ENCODE assay signal across 16 cellular contexts in genomic region chr22:29827091-29827490, GRCh38. TPM values are rescaled to one million over a fixed set of nuclear protein-coding genes. Genes with fewer than 3 reads are reported as not detected.
A peak's percentile ranks its signal among the peaks of the same experiment; 100 is the strongest.
DNase-seq lines count a peak whose midpoint lies in the region; ATAC-seq and TF ChIP-seq lines count a peak whose summit lies in the region.
"Had no signal": no experiment of that assay in that cellular context is flagged by ENCODE, and none has a peak within 500 bp of the region (broad histone marks: within the 10 kb centered on the region; RNA-seq: fewer than 3 reads in every experiment).

No MANE protein-coding gene starts in this region.

- no peaks in the 10 kb centered on the region for H3K27me3 Mint-ChIP-seq in activated T-helper 17 cell treated with anti-CD3 and anti-CD28 coated beads, Interleukin-2, amount 50 U/mL, for 72 hours
- H3K27me3 Mint-ChIP-seq in osteocyte (ENCODE audit: unreplicated experiment): no peaks in the 10 kb centered on the region
- H3K27me3 Mint-ChIP-seq: CD4-positive, alpha-beta memory T cell had no signal

- no peaks in the 10 kb centered on the region for H3K9me3 Mint-ChIP-seq in activated T-helper 17 cell treated with anti-CD3 and anti-CD28 coated beads, Interleukin-2, amount 50 U/mL, for 72 hours
- H3K9me3 Mint-ChIP-seq in osteocyte (ENCODE audit: unreplicated experiment): no peaks in the 10 kb centered on the region
- H3K9me3 Mint-ChIP-seq: CD4-positive, alpha-beta memory T cell; H9 had no signal

- peak; percentile 46 for DNase-seq in OCI-M1 (lab: John Stamatoyannopoulos, UW)
- peak; percentile 59 for DNase-seq in foreskin melanocyte
- DNase-seq in pons (ENCODE audit: low spot score): peak; percentile 31
- no peak for DNase-seq in NCI-H2107 (lab: John Stamatoyannopoulos, UW)
- no peak for DNase-seq in NCI-H82 (lab: John Stamatoyannopoulos, UW)
- no peak for DNase-seq in osteocyte (ENCODE audit: extremely low spot score, unreplicated experiment)
- DNase-seq in DMS53 treated with DMSO at 0.1 percent for 48 hours (lab: John Stamatoyannopoulos, UW; ENCODE audit: unreplicated experiment): no peak
- DNase-seq: CD4-positive, alpha-beta memory T cell; DMS53; H9; NCI-H1417 treated with DMSO at 0.1 percent for 48 hours; NCI-H2029; NCI-H446 treated with DMSO at 0.1 percent for 48 hours; NCI-H69 had no signal

- H3K36me3 Mint-ChIP-seq in activated T-helper 17 cell treated with anti-CD3 and anti-CD28 coated beads, Interleukin-2, amount 50 U/mL, for 72 hours (ENCODE audit: low read depth): peaks cover 83% of the 10 kb centered on the region
- peaks cover 21% of the 10 kb centered on the region for H3K36me3 Mint-ChIP-seq in osteocyte (ENCODE audit: unreplicated experiment)

- no peak for TF ChIP-seq CTCF in osteocyte (IDR thresholded peaks at IDR 0.05)

- H3K27ac Mint-ChIP-seq in activated T-helper 17 cell treated with anti-CD3 and anti-CD28 coated beads, Interleukin-2, amount 50 U/mL, for 72 hours: peak overlapping the region; percentile 82
- H3K27ac Mint-ChIP-seq in osteocyte (ENCODE audit: unreplicated experiment): no peak overlapping the region

- H3K4me3 Mint-ChIP-seq in activated T-helper 17 cell treated with anti-CD3 and anti-CD28 coated beads, Interleukin-2, amount 50 U/mL, for 72 hours: no peak overlapping the region
- H3K4me3 Mint-ChIP-seq in osteocyte (ENCODE audit: unreplicated experiment): no peak overlapping the region
- H3K4me3 Mint-ChIP-seq: H9 had no signal

- peaks cover 9% of the 10 kb centered on the region for H3K4me1 Mint-ChIP-seq in activated T-helper 17 cell treated with anti-CD3 and anti-CD28 coated beads, Interleukin-2, amount 50 U/mL, for 72 hours
- no peaks in the 10 kb centered on the region for H3K4me1 Mint-ChIP-seq in osteocyte (ENCODE audit: unreplicated experiment)

- no peak for ATAC-seq in activated T-helper 17 cell treated with anti-CD3 and anti-CD28 coated beads, Interleukin-2, amount 50 U/mL, for 72 hours (replicated peaks)
- ATAC-seq: Right ventricle myocardium inferior had no signal

RNA-seq across cellular contexts. Expression of gene ASCC2, which starts 11.0 kb away (rescaled TPM):
- total RNA-seq in activated T-helper 17 cell treated with anti-CD3 and anti-CD28 coated beads, Interleukin-2, amount 50 U/mL, for 72 hours: 10 to 100 TPM; 62.0 to 79.4 TPM
- total RNA-seq in osteocyte: 47.1 and 49.4 TPM in 2 replicates

RNA-seq across cellular contexts. Expression of gene MTMR3, which starts 55.9 kb away (rescaled TPM):
- total RNA-seq in activated T-helper 17 cell treated with anti-CD3 and anti-CD28 coated beads, Interleukin-2, amount 50 U/mL, for 72 hours: 10 to 100 TPM; 24.7 to 34.7 TPM
- 41.2 and 42.5 TPM in 2 replicates for total RNA-seq in osteocyte

RNA-seq across cellular contexts. Expression of gene UQCR10, which starts 59.9 kb away (rescaled TPM):
- 100 to 1,000 TPM in 1 of 2 donors, 10 to 100 TPM in 1; 62.8 to 106 TPM for total RNA-seq in activated T-helper 17 cell treated with anti-CD3 and anti-CD28 coated beads, Interleukin-2, amount 50 U/mL, for 72 hours
- 66.0 and 77.4 TPM in 2 replicates for total RNA-seq in osteocyte

Comparison
In these comparisons a context has a peak if more than half of its experiments do, and no peak if none do; other contexts are left out.
1. DNase-seq: peak in OCI-M1 (single experiment), foreskin melanocyte (single experiment) and pons (single experiment); none in NCI-H2107 (single experiment), NCI-H82 (single experiment), osteocyte (single experiment) and DMS53 treated with DMSO at 0.1 percent for 48 hours (single experiment).